ENCODE assay signal across 8 cellular contexts in genomic region chrX:7147978-7148824, GRCh38. TPM values are rescaled to one million over a fixed set of nuclear protein-coding genes. Genes with fewer than 3 reads are reported as not detected.
DNase-seq lines count a peak whose midpoint lies in the region; ATAC-seq, FAIRE-seq and TF ChIP-seq lines count a peak whose summit lies in the region.

PUDP (minus strand) TSS chrX:7148153; CDS start chrX:7148113, 40 bp downstream.

- no peaks in the 10 kb centered on the region for H3K4me1 Mint-ChIP-seq in activated T-helper 1 cell treated with anti-CD3 and anti-CD28 coated beads, Interleukin-12 subunit alpha, Interleukin-12 subunit beta, Interleukin-2, Interleukin-4 antibody, amounts not matched to agents 30 ng/mL and 10 ng/mL and 1 ng/mL, durations not matched to agents 14 hours and 24 hours and 36 hours (ENCODE audit: low read depth)
- peaks cover 3 to 24% (median 15%) of the 10 kb centered on the region in 4 donors for H3K4me1 Mint-ChIP-seq in naive thymus-derived CD8-positive, alpha-beta T cell
- peaks cover 6 to 19% of the 10 kb centered on the region in 2 donors for H3K4me1 Mint-ChIP-seq in stimulated activated naive B cell treated with anti-CD40 and anti-IgM and Interleukin-4, amounts not matched to agents 10 μg/mL and 1 μg/mL and 100 μg/mL, for 72 hours

- H3K4me3 Mint-ChIP-seq in activated T-helper 1 cell treated with anti-CD3 and anti-CD28 coated beads, Interleukin-12 subunit alpha, Interleukin-12 subunit beta, Interleukin-2, Interleukin-4 antibody, amounts not matched to agents 30 ng/mL and 10 ng/mL and 1 ng/mL, durations not matched to agents 14 hours and 24 hours and 36 hours = peak within 1 kb of the TSS; percentile 86
- H3K4me3 Mint-ChIP-seq in naive thymus-derived CD8-positive, alpha-beta T cell = peak within 1 kb of the TSS; percentile 75 to 97 (median 91)
- peak within 1 kb of the TSS; percentile 91 to 95 for H3K4me3 Mint-ChIP-seq in stimulated activated naive B cell treated with anti-CD40 and anti-IgM and Interleukin-4, amounts not matched to agents 10 μg/mL and 1 μg/mL and 100 μg/mL, for 72 hours

- H3K9me2 ChIP-seq in DOHH2 (replicated peaks; ENCODE audit: control insufficient read depth, low read length) = no peaks in the 10 kb centered on the region

- H3K79me2 ChIP-seq in DOHH2 (ENCODE audit: control insufficient read depth, low read length) (peaks cover 62% of the 10 kb centered on the region), fibroblast of lung (ENCODE audit: control insufficient read depth, insufficient read depth, low read length) (peaks cover 12% of the 10 kb centered on the region)

- DNase-seq in RCC 7860 (ENCODE audit: low spot score) (peak; percentile 54), fibroblast of lung (ENCODE audit: low read depth in 2 of 2) (peak; percentile 71 to 77)
- DNase-seq in activated T-helper 1 cell treated with anti-CD3 and anti-CD28 coated beads, Interleukin-12 subunit alpha, Interleukin-12 subunit beta, Interleukin-2, Interleukin-4 antibody, amounts not matched to agents 30 ng/mL and 10 ng/mL and 1 ng/mL, durations not matched to agents 14 hours and 24 hours and 36 hours (ENCODE audit: low spot score) = peak; percentile 80
- DNase-seq in naive thymus-derived CD8-positive, alpha-beta T cell = peak; percentile 75 to 96 (median 84)
- peak; percentile 91 for DNase-seq in stimulated activated naive B cell treated with anti-CD40 and anti-IgM and Interleukin-4, amounts not matched to agents 10 μg/mL and 1 μg/mL and 100 μg/mL, for 72 hours

- TF ChIP-seq CTCF in DOHH2 (IDR thresholded peaks at IDR 0.05; ENCODE audit: low read depth, low read length, poor library complexity, severe bottlenecking) (peak; percentile 10), fibroblast of lung (conservative IDR thresholded peaks at IDR 0.05 in 1 of 2, IDR thresholded peaks at IDR 0.05 in 1 of 2; ENCODE audit: low read depth in 1 of 2, low read length in 2 of 2) (peak; percentile 2 to 13)

- H3K9me3 Mint-ChIP-seq in activated T-helper 1 cell treated with anti-CD3 and anti-CD28 coated beads, Interleukin-12 subunit alpha, Interleukin-12 subunit beta, Interleukin-2, Interleukin-4 antibody, amounts not matched to agents 30 ng/mL and 10 ng/mL and 1 ng/mL, durations not matched to agents 14 hours and 24 hours and 36 hours = no peaks in the 10 kb centered on the region
- no peaks in the 10 kb centered on the region for H3K9me3 Mint-ChIP-seq in naive thymus-derived CD8-positive, alpha-beta T cell
- no peaks in the 10 kb centered on the region for H3K9me3 Mint-ChIP-seq in stimulated activated naive B cell treated with anti-CD40 and anti-IgM and Interleukin-4, amounts not matched to agents 10 μg/mL and 1 μg/mL and 100 μg/mL, for 72 hours

- no peaks in the 10 kb centered on the region for H3K27me3 Mint-ChIP-seq in activated T-helper 1 cell treated with anti-CD3 and anti-CD28 coated beads, Interleukin-12 subunit alpha, Interleukin-12 subunit beta, Interleukin-2, Interleukin-4 antibody, amounts not matched to agents 30 ng/mL and 10 ng/mL and 1 ng/mL, durations not matched to agents 14 hours and 24 hours and 36 hours (ENCODE audit: insufficient read depth)
- no peaks in the 10 kb centered on the region for H3K27me3 Mint-ChIP-seq in naive thymus-derived CD8-positive, alpha-beta T cell
- H3K27me3 Mint-ChIP-seq in stimulated activated naive B cell treated with anti-CD40 and anti-IgM and Interleukin-4, amounts not matched to agents 10 μg/mL and 1 μg/mL and 100 μg/mL, for 72 hours = no peaks in the 10 kb centered on the region

- H3K27ac ChIP-seq in DOHH2 (ENCODE audit: low read depth, low read length) (peak within 1 kb of the TSS; percentile 77), KOPT-K1 (ENCODE audit: low read depth, low read length, poor library complexity, severe bottlenecking) (peak within 1 kb of the TSS; percentile 92), fibroblast of lung (ENCODE audit: insufficient read depth, low read length) (peak within 1 kb of the TSS; percentile 95)

- H3K4me2 ChIP-seq in DOHH2 (ENCODE audit: low read length) (peak within 1 kb of the TSS; percentile 86), fibroblast of lung (ENCODE audit: extremely low read depth, insufficient read depth, low read length) (peak within 1 kb of the TSS; percentile 98)

- peak within 1 kb of the TSS; percentile 82 for H3K27ac Mint-ChIP-seq in activated T-helper 1 cell treated with anti-CD3 and anti-CD28 coated beads, Interleukin-12 subunit alpha, Interleukin-12 subunit beta, Interleukin-2, Interleukin-4 antibody, amounts not matched to agents 30 ng/mL and 10 ng/mL and 1 ng/mL, durations not matched to agents 14 hours and 24 hours and 36 hours
- H3K27ac Mint-ChIP-seq in naive thymus-derived CD8-positive, alpha-beta T cell = peak within 1 kb of the TSS; percentile 63 to 96 (median 92)
- peak within 1 kb of the TSS; percentile 96 for H3K27ac Mint-ChIP-seq in stimulated activated naive B cell treated with anti-CD40 and anti-IgM and Interleukin-4, amounts not matched to agents 10 μg/mL and 1 μg/mL and 100 μg/mL, for 72 hours

- H3K4me1 ChIP-seq in DOHH2 (ENCODE audit: control insufficient read depth, low read length) = peaks cover 40% of the 10 kb centered on the region
- no peaks in the 10 kb centered on the region for H3K4me1 ChIP-seq in fibroblast of lung (ENCODE audit: control insufficient read depth, extremely low read depth, insufficient read depth, low read length)

- H3K9me3 ChIP-seq in DOHH2 (ENCODE audit: control insufficient read depth, insufficient read depth, low read length) (no peaks in the 10 kb centered on the region), KOPT-K1 (ENCODE audit: insufficient read depth, low read length, poor library complexity, severe bottlenecking) (no peaks in the 10 kb centered on the region), fibroblast of lung (ENCODE audit: control insufficient read depth, insufficient read depth, low read depth, low read length) (no peaks in the 10 kb centered on the region)

- H3K36me3 Mint-ChIP-seq in activated T-helper 1 cell treated with anti-CD3 and anti-CD28 coated beads, Interleukin-12 subunit alpha, Interleukin-12 subunit beta, Interleukin-2, Interleukin-4 antibody, amounts not matched to agents 30 ng/mL and 10 ng/mL and 1 ng/mL, durations not matched to agents 14 hours and 24 hours and 36 hours (ENCODE audit: low read depth) = no peaks in the 10 kb centered on the region
- no peaks in the 10 kb centered on the region for H3K36me3 Mint-ChIP-seq in naive thymus-derived CD8-positive, alpha-beta T cell
- H3K36me3 Mint-ChIP-seq in stimulated activated naive B cell treated with anti-CD40 and anti-IgM and Interleukin-4, amounts not matched to agents 10 μg/mL and 1 μg/mL and 100 μg/mL, for 72 hours = no peaks in the 10 kb centered on the region

- intact Hi-C loops in activated T-helper 1 cell treated with anti-CD3 and anti-CD28 coated beads, Interleukin-12 subunit alpha, Interleukin-12 subunit beta, Interleukin-2, Interleukin-4 antibody, amounts not matched to agents 30 ng/mL and 10 ng/mL and 1 ng/mL, durations not matched to agents 14 hours and 24 hours and 36 hours (cut with micrococcal nuclease) = loop anchor here (1.0 kb wide), 3 partner anchors 64 to 779 kb away; partner anchors contain the start of gene PNPLA4

- no peak for FAIRE-seq in RCC 7860 (lab: Jason Lieb, UNC)

- H3K36me3 ChIP-seq in DOHH2 (ENCODE audit: control insufficient read depth, low read length) = peaks cover 19% of the 10 kb centered on the region
- H3K36me3 ChIP-seq in KOPT-K1 (ENCODE audit: insufficient read depth, low read length) = no peaks in the 10 kb centered on the region; the same call in 1 of the 2 replicates
- no peaks in the 10 kb centered on the region for H3K36me3 ChIP-seq in fibroblast of lung (ENCODE audit: control insufficient read depth, insufficient read depth, low read length)

- H4K20me1 ChIP-seq in DOHH2 (ENCODE audit: control insufficient read depth, insufficient read depth, low read depth, low read length) = no peaks in the 10 kb centered on the region
- no peaks in the 10 kb centered on the region for H4K20me1 ChIP-seq in fibroblast of lung (ENCODE audit: control insufficient read depth, extremely low read depth, insufficient read depth, low read length)

- no peaks in the 10 kb centered on the region for H3F3A ChIP-seq in DOHH2 (ENCODE audit: control insufficient read depth, insufficient read depth)

- H3K4me3 ChIP-seq in DOHH2 (ENCODE audit: low read length) = peak within 1 kb of the TSS; percentile 91
- peak within 1 kb of the TSS; percentile 82 to 98 (median 90) for H3K4me3 ChIP-seq in fibroblast of lung (replicated peaks in 1 of 4; ENCODE audit: control extremely low read depth in 1 of 4, insufficient read depth in 1 of 4, low read depth in 3 of 4, low read length in 4 of 4)

- peak within 1 kb of the TSS; percentile 99 for H2AFZ ChIP-seq in fibroblast of lung (ENCODE audit: low read length)

- H3K27me3 ChIP-seq in DOHH2 (ENCODE audit: control insufficient read depth, low read length) = no peaks in the 10 kb centered on the region
- no peaks in the 10 kb centered on the region for H3K27me3 ChIP-seq in fibroblast of lung (ENCODE audit: control insufficient read depth, insufficient read depth, low read length)

- H3K9ac ChIP-seq in fibroblast of lung (ENCODE audit: insufficient read depth, low read length) = peak within 1 kb of the TSS; percentile 91

- peak; percentile 80 for ATAC-seq in GM21786 (IDR thresholded peaks at IDR 0.05; ENCODE audit: unreplicated experiment)
- ATAC-seq in naive thymus-derived CD8-positive, alpha-beta T cell = peak; percentile 85 to 88
- peak; percentile 88 to 90 for ATAC-seq in stimulated activated naive B cell treated with anti-CD40 and anti-IgM and Interleukin-4, amounts not matched to agents 10 μg/mL and 1 μg/mL and 100 μg/mL, for 72 hours (replicated peaks)

- POLR2A ChIA-PET in naive thymus-derived CD8-positive, alpha-beta T cell (lab: Charles Lee) = interaction anchor here (0.8 kb wide), 1 partner anchor 10 kb away, joined by 3 read pairs; no protein-coding TSS in a partner anchor

RNA-seq across cellular contexts. Expression of gene PUDP, which starts in this region (rescaled TPM):
- 20.1 and 23.4 TPM in 2 replicates for total RNA-seq in activated T-helper 1 cell treated with anti-CD3 and anti-CD28 coated beads, Interleukin-12 subunit alpha, Interleukin-12 subunit beta, Interleukin-2, Interleukin-4 antibody, amounts not matched to agents 30 ng/mL and 10 ng/mL and 1 ng/mL, durations not matched to agents 14 hours and 24 hours and 36 hours
- total RNA-seq in fibroblast of lung = 4.1 and 7.6 TPM in 2 replicates
- 19.8 and 44.8 TPM in 2 replicates for polyA plus RNA-seq in fibroblast of lung
- 10.7 and 30.1 TPM in 2 replicates for polyA plus RNA-seq in fibroblast of lung (2012)
- polyA minus RNA-seq in fibroblast of lung (ENCODE audit: low replicate concordance) = 3.2 and 21.6 TPM in 2 replicates
- total RNA-seq in naive thymus-derived CD8-positive, alpha-beta T cell = 10 to 100 TPM in 1 of 2 experiments, 1 to 10 TPM in 1; 8.6 to 10.0 TPM
- polyA plus RNA-seq in naive thymus-derived CD8-positive, alpha-beta T cell = 10 to 100 TPM in 2 of 3 donors, 1 to 10 TPM in 1; 9.5 to 12.0 (median 11.4) TPM

Comparison
In these comparisons a context has a peak if more than half of its experiments do, and no peak if none do; other contexts are left out.
1. Peak in every context shown above with its lines: DNase-seq, ATAC-seq, H3K4me3 ChIP-seq and H3K27ac ChIP-seq.